ENCODE assay signal across 27 cellular contexts in genomic region chr3:145055375-145056076, GRCh38.
A peak's percentile ranks its signal among the peaks of the same experiment; 100 is the strongest.
DNase-seq lines count a peak whose midpoint lies in the region; ATAC-seq and TF ChIP-seq lines count a peak whose summit lies in the region.
"Had no signal": no experiment of that assay in that cellular context is flagged by ENCODE, and none has a peak within 500 bp of the region (broad histone marks: within the 10 kb centered on the region; RNA-seq: fewer than 3 reads in every experiment).

No MANE protein-coding gene starts in this region.

- no peaks in the 10 kb centered on the region for H3K4me1 Mint-ChIP-seq in immature natural killer cell
- H3K4me1 Mint-ChIP-seq: activated CD4-positive, alpha-beta T cell treated with anti-CD3 and anti-CD28 coated beads, Interleukin-2, amount 10 ng/mL, durations not matched to agents 7 days and 5 days; CD4-positive, CD25-positive, alpha-beta regulatory T cell; H9; neural progenitor cell had no signal

- no peak overlapping the region for H3K4me3 Mint-ChIP-seq in immature natural killer cell
- H3K4me3 Mint-ChIP-seq: activated CD4-positive, alpha-beta T cell treated with anti-CD3 and anti-CD28 coated beads, Interleukin-2, amount 10 ng/mL, durations not matched to agents 7 days and 5 days; CD4-positive, CD25-positive, alpha-beta regulatory T cell; H9; neural progenitor cell had no signal

- no peak overlapping the region for H3K4me3 ChIP-seq in brain microvascular endothelial cell (ENCODE audit: low read depth, low read length)
- H3K4me3 ChIP-seq: dorsolateral prefrontal cortex, GM12878, left ventricle myocardium inferior, neural progenitor cell had no signal

- H3K9me3 Mint-ChIP-seq in immature natural killer cell = peaks cover 4 to 33% (median 13%) of the 10 kb centered on the region in 6 donors

- no peaks in the 10 kb centered on the region for H3K36me3 ChIP-seq in brain microvascular endothelial cell (replicated peaks)
- H3K36me3 ChIP-seq: left ventricle myocardium inferior, neural progenitor cell had no signal

- DNase-seq in immature natural killer cell (no peak), brain microvascular endothelial cell (no peak), NCI-H2081 (lab: John Stamatoyannopoulos, UW) (no peak), DMS153 treated with DMSO at 0.1 percent for 48 hours (lab: John Stamatoyannopoulos, UW; ENCODE audit: unreplicated experiment) (no peak)
- DNase-seq: activated CD4-positive, alpha-beta T cell treated with anti-CD3 and anti-CD28 coated beads, Interleukin-2, amount 10 ng/mL, durations not matched to agents 7 days and 5 days; activated naive CD4-positive, alpha-beta T cell; activated T-cell treated with anti-CD3 and anti-CD28 coated beads, Interleukin-2, amount 50 U/mL, for 48 hours; CD4-positive, CD25-positive, alpha-beta regulatory T cell; dorsolateral prefrontal cortex; H9; hippocampal formation; left ventricle myocardium inferior; mesendoderm; NCI-H1048; NCI-H1694 treated with DMSO at 0.1 percent for 48 hours; NCI-H526 treated with DMSO at 0.1 percent for 48 hours; right cardiac atrium; Right ventricle myocardium superior; stimulated activated CD4-positive, alpha-beta T cell treated with anti-CD3 and anti-CD28 coated beads, Interleukin-2, amount 100 ng/mL, for 48 hours; trophoblast cell had no signal

- H3K27ac Mint-ChIP-seq in immature natural killer cell = no peak overlapping the region
- H3K27ac Mint-ChIP-seq: activated CD4-positive, alpha-beta T cell treated with anti-CD3 and anti-CD28 coated beads, Interleukin-2, amount 10 ng/mL, durations not matched to agents 7 days and 5 days; CD4-positive, CD25-positive, alpha-beta regulatory T cell; H9; neural progenitor cell had no signal

- H3K27me3 ChIP-seq in brain microvascular endothelial cell (replicated peaks) = no peaks in the 10 kb centered on the region
- H3K27me3 ChIP-seq: dorsolateral prefrontal cortex, neural progenitor cell had no signal

- TF ChIP-seq CTCF in brain microvascular endothelial cell (IDR thresholded peaks at IDR 0.05; ENCODE audit: low read depth, low read length, missing control alignments) = no peak

- H3K36me3 Mint-ChIP-seq in immature natural killer cell = no peaks in the 10 kb centered on the region
- H3K36me3 Mint-ChIP-seq: CD4-positive, CD25-positive, alpha-beta regulatory T cell; neural progenitor cell had no signal

- in situ Hi-C loops in brain microvascular endothelial cell (cut with HindIII; ENCODE audit: low pct_ligation_motif_present, low sequenced_read_pairs) = no loop called here

- peaks cover 0 to 1% (median 0%) of the 10 kb centered on the region in 3 donors for H3K27me3 Mint-ChIP-seq in immature natural killer cell (ENCODE audit: low read depth in 3 of 3)
- H3K27me3 Mint-ChIP-seq: activated CD4-positive, alpha-beta T cell treated with anti-CD3 and anti-CD28 coated beads, Interleukin-2, amount 10 ng/mL, durations not matched to agents 7 days and 5 days; CD4-positive, CD25-positive, alpha-beta regulatory T cell had no signal

- H3K27ac ChIP-seq in brain microvascular endothelial cell = no peak overlapping the region
- H3K27ac ChIP-seq: dorsolateral prefrontal cortex, left ventricle myocardium inferior, neural progenitor cell, VCaP had no signal

- ATAC-seq in GM18508 (IDR thresholded peaks at IDR 0.05; ENCODE audit: insufficient read depth, unreplicated experiment) (peak; percentile 50), GM19397 (IDR thresholded peaks at IDR 0.05; ENCODE audit: unreplicated experiment) (peak; percentile 70), HG02642 (IDR thresholded peaks at IDR 0.05; ENCODE audit: poor library complexity, unreplicated experiment) (peak; percentile 74), HG03175 (IDR thresholded peaks at IDR 0.05; ENCODE audit: unreplicated experiment) (peak; percentile 71)
- ATAC-seq: GM12878, right cardiac atrium had no signal
